Comparison of ENCODE assay signal across 8 cellular contexts in the genomic region with DNA sequence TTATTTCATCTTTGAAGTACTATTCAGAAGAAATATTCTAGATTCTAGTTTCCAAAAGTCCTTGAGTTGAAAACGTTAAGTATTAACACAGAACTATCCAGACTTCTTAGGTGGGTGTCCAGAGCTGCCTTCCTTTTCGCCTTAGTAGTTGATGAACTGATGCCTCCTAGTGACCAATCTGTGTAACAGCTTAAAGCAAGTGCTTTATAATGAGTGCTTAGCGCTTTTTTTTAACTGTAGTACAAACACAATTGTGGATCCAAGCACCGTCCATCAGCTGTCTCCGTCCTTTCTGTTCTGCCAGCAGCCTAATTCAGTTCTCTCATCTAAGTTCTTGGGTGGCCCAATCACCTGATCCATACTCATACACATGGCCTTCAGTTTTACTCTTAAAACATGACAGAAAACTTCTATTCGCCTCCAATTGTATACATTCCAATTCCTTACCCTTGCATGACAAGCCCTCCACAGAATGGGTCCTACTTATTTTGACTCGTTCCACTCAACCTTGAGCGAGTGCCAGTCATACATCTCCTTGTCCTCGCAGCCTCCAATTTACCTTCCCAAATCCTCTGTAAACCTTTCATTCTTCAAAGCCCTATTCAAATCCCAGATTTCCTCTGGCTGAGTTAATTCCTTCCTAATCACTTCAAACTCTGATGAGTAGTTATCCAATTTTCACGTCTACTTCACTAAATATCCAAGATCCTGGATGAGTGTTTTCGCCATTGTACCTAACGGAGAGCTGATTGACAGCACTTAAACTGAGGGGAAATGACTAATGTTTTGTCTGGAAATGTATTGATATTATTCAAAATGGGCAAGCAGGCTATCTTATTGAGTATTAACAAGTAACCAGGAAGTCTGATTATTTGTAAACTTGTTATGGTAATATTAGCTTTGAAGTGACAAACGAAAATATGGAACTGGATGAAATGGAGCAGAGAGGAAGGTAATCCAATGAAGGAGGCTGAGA. TPM values are rescaled to one million over a fixed set of nuclear protein-coding genes. Genes with fewer than 3 reads are reported as not detected.
DNase-seq lines count a peak whose midpoint lies in the region; ATAC-seq and TF ChIP-seq lines count a peak whose summit lies in the region.

No MANE protein-coding gene starts in this region.

- TF ChIP-seq POLR2A in adrenal gland (IDR thresholded peaks at IDR 0.05) = no peak
- TF ChIP-seq POLR2A in gastrocnemius medialis (IDR thresholded peaks at IDR 0.05) = no peak

- H3K4me1 Mint-ChIP-seq in activated CD4-positive, alpha-beta memory T cell treated with anti-CD3 and anti-CD28 coated beads, Interleukin-2, amount 10 ng/mL, durations not matched to agents 7 days and 5 days = peaks cover 28% of the 10 kb centered on the region
- H3K4me1 Mint-ChIP-seq in activated CD4-positive, alpha-beta memory T cell treated with anti-CD3 and anti-CD28 coated beads for 36 hours (ENCODE audit: low read depth) = peaks cover 19% of the 10 kb centered on the region

- H3K27me3 Mint-ChIP-seq in activated CD4-positive, alpha-beta memory T cell treated with anti-CD3 and anti-CD28 coated beads, Interleukin-2, amount 10 ng/mL, durations not matched to agents 7 days and 5 days = no peaks in the 10 kb centered on the region
- no peaks in the 10 kb centered on the region for H3K27me3 Mint-ChIP-seq in activated CD4-positive, alpha-beta memory T cell treated with anti-CD3 and anti-CD28 coated beads for 36 hours

- peaks cover 3% of the 10 kb centered on the region for H3K36me3 Mint-ChIP-seq in activated CD4-positive, alpha-beta memory T cell treated with anti-CD3 and anti-CD28 coated beads, Interleukin-2, amount 10 ng/mL, durations not matched to agents 7 days and 5 days (ENCODE audit: low read depth)
- no peaks in the 10 kb centered on the region for H3K36me3 Mint-ChIP-seq in activated CD4-positive, alpha-beta memory T cell treated with anti-CD3 and anti-CD28 coated beads for 36 hours

- peak; percentile 64 to 90 (median 82) for TF ChIP-seq CTCF in adrenal gland (IDR thresholded peaks at IDR 0.05)
- peak; percentile 52 to 78 (median 68) for TF ChIP-seq CTCF in gastrocnemius medialis (IDR thresholded peaks at IDR 0.05 in 4 of 5, conservative IDR thresholded peaks at IDR 0.05 in 1 of 5)

- DNase-seq in activated CD4-positive, alpha-beta memory T cell treated with anti-CD3 and anti-CD28 coated beads, Interleukin-2, amount 10 ng/mL, durations not matched to agents 7 days and 5 days = peak; percentile 34
- DNase-seq in activated CD4-positive, alpha-beta memory T cell treated with anti-CD3 and anti-CD28 coated beads for 36 hours = no peak
- DNase-seq in HT1080 (ENCODE audit: low read depth) = peak; percentile 68
- peak; percentile 86 for DNase-seq in NCI-H82 treated with DMSO at 0.1 percent for 48 hours (lab: John Stamatoyannopoulos, UW; ENCODE audit: unreplicated experiment)
- DNase-seq in adrenal gland = peak in 5 of 7 donors; percentile 25 to 52 (median 35)
- no peak for DNase-seq in right cardiac atrium
- no peak for DNase-seq in gastrocnemius medialis

- CTCF ChIA-PET in activated CD4-positive, alpha-beta memory T cell treated with anti-CD3 and anti-CD28 coated beads, Interleukin-2, amount 10 ng/mL, durations not matched to agents 7 days and 5 days (lab: Charles Lee) = interaction anchor here (0.6 to 2.0 kb wide), 27 partner anchors 8 to 557 kb away, joined by 3 to 41 read pairs (median 4); partner anchors contain the start of genes GLIPR1 and KRR1
- CTCF ChIA-PET in activated CD4-positive, alpha-beta memory T cell treated with anti-CD3 and anti-CD28 coated beads for 36 hours (lab: Charles Lee) = interaction anchor here (0.6 to 2.2 kb wide), 26 partner anchors 8 to 709 kb away, joined by 3 to 62 read pairs (median 3); partner anchors contain the start of genes BBS10 and GLIPR1L2

- no peak overlapping the region for H3K4me3 Mint-ChIP-seq in activated CD4-positive, alpha-beta memory T cell treated with anti-CD3 and anti-CD28 coated beads, Interleukin-2, amount 10 ng/mL, durations not matched to agents 7 days and 5 days
- no peak overlapping the region for H3K4me3 Mint-ChIP-seq in activated CD4-positive, alpha-beta memory T cell treated with anti-CD3 and anti-CD28 coated beads for 36 hours

- H3K9me3 ChIP-seq in adrenal gland (replicated peaks in 1 of 3) (no peaks in the 10 kb centered on the region), right cardiac atrium (ENCODE audit: control insufficient read depth, low read length) (no peaks in the 10 kb centered on the region), gastrocnemius medialis (no peaks in the 10 kb centered on the region)

- no peak overlapping the region for H3K27ac Mint-ChIP-seq in activated CD4-positive, alpha-beta memory T cell treated with anti-CD3 and anti-CD28 coated beads, Interleukin-2, amount 10 ng/mL, durations not matched to agents 7 days and 5 days
- no peak overlapping the region for H3K27ac Mint-ChIP-seq in activated CD4-positive, alpha-beta memory T cell treated with anti-CD3 and anti-CD28 coated beads for 36 hours

- no peak overlapping the region for H3K27ac ChIP-seq in adrenal gland
- no peak overlapping the region for H3K27ac ChIP-seq in right cardiac atrium (ENCODE audit: low read length)
- H3K27ac ChIP-seq in gastrocnemius medialis = no peak overlapping the region

- H3K27me3 ChIP-seq in adrenal gland (no peaks in the 10 kb centered on the region), right cardiac atrium (ENCODE audit: control insufficient read depth, insufficient read depth) (no peaks in the 10 kb centered on the region), gastrocnemius medialis (no peaks in the 10 kb centered on the region)

- H3K9me3 Mint-ChIP-seq in activated CD4-positive, alpha-beta memory T cell treated with anti-CD3 and anti-CD28 coated beads, Interleukin-2, amount 10 ng/mL, durations not matched to agents 7 days and 5 days = no peaks in the 10 kb centered on the region
- H3K9me3 Mint-ChIP-seq in activated CD4-positive, alpha-beta memory T cell treated with anti-CD3 and anti-CD28 coated beads for 36 hours = no peaks in the 10 kb centered on the region

- H3K4me1 ChIP-seq in adrenal gland (replicated peaks in 1 of 2) (peaks cover 12 to 14% of the 10 kb centered on the region in 2 donors), right cardiac atrium (ENCODE audit: control insufficient read depth, insufficient read depth, low read length) (peaks cover 3% of the 10 kb centered on the region), gastrocnemius medialis (peaks cover 8 to 11% of the 10 kb centered on the region in 2 donors)

- in situ Hi-C loops in gastrocnemius medialis (cut with MboI; ENCODE audit: low sequenced_read_pairs in 4 of 4) = loop anchor here in 3 of 4 donors (5.0 to 25.0 kb wide), 4 partner anchors 500 to 650 kb away; partner anchors contain the start of gene GLIPR1L2 (in 1 of the 3)

- H3K4me3 ChIP-seq in adrenal gland (no peak overlapping the region), right cardiac atrium (ENCODE audit: low read length) (no peak overlapping the region), gastrocnemius medialis (no peak overlapping the region)

- ATAC-seq in GM21515 (IDR thresholded peaks at IDR 0.05; ENCODE audit: unreplicated experiment) (peak; percentile 57), right cardiac atrium (peak; percentile 64 to 70), gastrocnemius medialis (peak; percentile 54 to 72)

- intact Hi-C loops in activated CD4-positive, alpha-beta memory T cell treated with anti-CD3 and anti-CD28 coated beads for 36 hours (cut with micrococcal nuclease) = loop anchor here (1.0 to 5.0 kb wide), 3 partner anchors 309 to 510 kb away; no protein-coding TSS in a partner anchor
- intact Hi-C loops in adrenal gland (cut with DNase I) = loop anchor here (5.0 to 10.0 kb wide), 2 partner anchors 510 to 513 kb away; no protein-coding TSS in a partner anchor
- intact Hi-C loops in right cardiac atrium (cut with DNase I) = loop anchor here (10.0 kb wide), 5 partner anchors 103 to 513 kb away; no protein-coding TSS in a partner anchor
- intact Hi-C loops in gastrocnemius medialis (cut with DNase I; ENCODE audit: low total_unique reads) = loop anchor here (2.0 to 10.0 kb wide), 3 partner anchors 417 to 527 kb away; no protein-coding TSS in a partner anchor

- H3K36me3 ChIP-seq in adrenal gland (replicated peaks in 1 of 2) (no peaks in the 10 kb centered on the region), gastrocnemius medialis (peaks cover 0 to 6% of the 10 kb centered on the region in 2 donors)

- 30 to 38% (median 33%) methylated on average over 13 of the region's 13 CpGs for WGBS in adrenal gland, 4 donors
- WGBS in right cardiac atrium = 33% methylated on average over 13 of the region's 13 CpGs

- POLR2A ChIA-PET in activated CD4-positive, alpha-beta memory T cell treated with anti-CD3 and anti-CD28 coated beads, Interleukin-2, amount 10 ng/mL, durations not matched to agents 7 days and 5 days (lab: Charles Lee) = interaction anchor here (0.8 to 1.9 kb wide), 5 partner anchors 12 to 526 kb away, joined by 3 to 8 read pairs (median 4); partner anchors contain the start of gene KRR1
- POLR2A ChIA-PET in activated CD4-positive, alpha-beta memory T cell treated with anti-CD3 and anti-CD28 coated beads for 36 hours (lab: Charles Lee) = interaction anchor here (1.0 kb wide), 1 partner anchor 511 kb away, joined by 4 read pairs; no protein-coding TSS in a partner anchor

RNA-seq across cellular contexts. Expression of gene PHLDA1, which starts 5.8 kb away (rescaled TPM):
- total RNA-seq in activated CD4-positive, alpha-beta memory T cell treated with anti-CD3 and anti-CD28 coated beads, Interleukin-2, amount 10 ng/mL, durations not matched to agents 7 days and 5 days = 10 to 100 TPM; 42.8 TPM
- total RNA-seq in activated CD4-positive, alpha-beta memory T cell treated with anti-CD3 and anti-CD28 coated beads for 36 hours = 10 to 100 TPM; 23.8 to 24.4 TPM
- 155 and 184 TPM in 2 replicates for total RNA-seq in HT1080 (2014; rRNA removed; shearing (Covaris generic))
- polyA plus RNA-seq in HT1080 (2015; cell fraction: cytosol; rRNA removed) = 274 and 370 TPM in 2 replicates
- polyA plus RNA-seq in HT1080 (2015; cell fraction: nucleus; rRNA removed) = 246 and 289 TPM in 2 replicates
- total RNA-seq in adrenal gland (10 to 100 TPM; 13.1 to 49.3 (median 35.3) TPM), right cardiac atrium (1 to 10 TPM; 2.0 to 5.9 (median 3.5) TPM), gastrocnemius medialis (10 to 100 TPM in 2 of 4 donors, 1 to 10 TPM in 2; 2.4 to 32.7 (median 7.9) TPM)
- polyA plus RNA-seq in adrenal gland (10 to 100 TPM; 12.2 to 19.7 (median 17.6) TPM), right cardiac atrium (3.9 TPM)

RNA-seq across cellular contexts. Expression of gene NAP1L1, which starts 47.1 kb away (rescaled TPM):
- total RNA-seq in activated CD4-positive, alpha-beta memory T cell treated with anti-CD3 and anti-CD28 coated beads, Interleukin-2, amount 10 ng/mL, durations not matched to agents 7 days and 5 days = 100 to 1,000 TPM; 524 to 558 TPM
- total RNA-seq in activated CD4-positive, alpha-beta memory T cell treated with anti-CD3 and anti-CD28 coated beads for 36 hours = 100 to 1,000 TPM; 889 to 895 TPM
- total RNA-seq in HT1080 (2014; rRNA removed; shearing (Covaris generic)) = 262 and 444 TPM in 2 replicates
- polyA plus RNA-seq in HT1080 (2015; cell fraction: cytosol; rRNA removed) = 999 and 1,271 TPM in 2 replicates
- 741 and 770 TPM in 2 replicates for polyA plus RNA-seq in HT1080 (2015; cell fraction: nucleus; rRNA removed)
- total RNA-seq in adrenal gland (100 to 1,000 TPM; 261 to 518 (median 393) TPM), right cardiac atrium (100 to 1,000 TPM; 352 to 471 (median 401) TPM), gastrocnemius medialis (100 to 1,000 TPM; 336 to 660 (median 421) TPM)
- polyA plus RNA-seq in adrenal gland (100 to 1,000 TPM; 260 to 356 (median 341) TPM), right cardiac atrium (335 TPM)

Comparison
In these comparisons a context has a peak if more than half of its experiments do, and no peak if none do; other contexts are left out.
1. DNase-seq: peak in activated CD4-positive, alpha-beta memory T cell treated with anti-CD3 and anti-CD28 coated beads, Interleukin-2, amount 10 ng/mL, durations not matched to agents 7 days and 5 days (single experiment), HT1080 (single experiment), NCI-H82 treated with DMSO at 0.1 percent for 48 hours (single experiment) and adrenal gland (5 of 7); none in activated CD4-positive, alpha-beta memory T cell treated with anti-CD3 and anti-CD28 coated beads for 36 hours (single experiment), right cardiac atrium (0 of 3) and gastrocnemius medialis (0 of 2).
2. Peak in every context shown above with its lines, with median percentiles within 50 percentile points of each other: ATAC-seq.